Comparison of ENCODE assay signal across 20 cellular contexts in genomic region chr15:37124330-37124729, GRCh38. TPM values are rescaled to one million over a fixed set of nuclear protein-coding genes. Genes with fewer than 3 reads are reported as not detected.
DNase-seq lines count a peak whose midpoint lies in the region; ATAC-seq and TF ChIP-seq lines count a peak whose summit lies in the region.
"Had no signal": no experiment of that assay in that cellular context is flagged by ENCODE, and none has a peak within 500 bp of the region (broad histone marks: within the 10 kb centered on the region; RNA-seq: fewer than 3 reads in every experiment).

No MANE protein-coding gene starts in this region.

- H3K36me3 ChIP-seq in esophagus muscularis mucosa (no peaks in the 10 kb centered on the region), sigmoid colon (no peaks in the 10 kb centered on the region)
- H3K36me3 ChIP-seq: BLaER1 had no signal

- H3K27me3 ChIP-seq in esophagus muscularis mucosa (no peaks in the 10 kb centered on the region), sigmoid colon (no peaks in the 10 kb centered on the region)
- H3K27me3 ChIP-seq: BLaER1 had no signal

- ATAC-seq in HG03571 (IDR thresholded peaks at IDR 0.05; ENCODE audit: unreplicated experiment): no peak
- no peak for ATAC-seq in HG02884 (IDR thresholded peaks at IDR 0.05; ENCODE audit: unreplicated experiment)
- ATAC-seq in left colon: no peak
- ATAC-seq: A549, HCT116, K562 had no signal

- DNase-seq in DMS114 treated with DMSO at 0.1 percent for 48 hours (lab: John Stamatoyannopoulos, UW; ENCODE audit: unreplicated experiment) (peak; percentile 45), NCI-H446 treated with DMSO at 0.1 percent for 48 hours (lab: John Stamatoyannopoulos, UW) (peak; percentile 13), esophagus muscularis mucosa (ENCODE audit: extremely low spot score) (no peak), sigmoid colon (no peak), left colon (no peak)
- DNase-seq: Calu3; CD4-positive, alpha-beta memory T cell; DMS53; DND-41; EL; GM23248; H7 had no signal

- H3K9me3 ChIP-seq in esophagus muscularis mucosa (no peaks in the 10 kb centered on the region), sigmoid colon (no peaks in the 10 kb centered on the region)
- H3K9me3 ChIP-seq: A549, BLaER1 had no signal

- intact Hi-C loops in esophagus muscularis mucosa (cut with DNase I): loop anchor here (10.0 kb wide), 2 partner anchors 520 to 1370 kb away; no protein-coding TSS in a partner anchor
- intact Hi-C loops in sigmoid colon (cut with DNase I): loop anchor here (10.0 kb wide), 2 partner anchors 320 to 530 kb away; no protein-coding TSS in a partner anchor
- intact Hi-C loops in left colon (cut with DNase I, micrococcal nuclease): no loop called here

- TF ChIP-seq CTCF in esophagus muscularis mucosa (IDR thresholded peaks at IDR 0.05) (no peak), sigmoid colon (IDR thresholded peaks at IDR 0.05) (no peak)

- no peak overlapping the region for H3K4me3 ChIP-seq in esophagus muscularis mucosa
- no peak overlapping the region for H3K4me3 ChIP-seq in sigmoid colon
- H3K4me3 ChIP-seq: A549, BLaER1, GM23248, K562 had no signal

- H3K27ac ChIP-seq in esophagus muscularis mucosa (replicated peaks in 1 of 4) (peak overlapping the region; percentile 24 to 64 (median 48)), sigmoid colon (peak overlapping the region; percentile 39 to 72 (median 58))
- H3K27ac ChIP-seq: 22Rv1, A549, BLaER1, GM23248 had no signal

- H3K4me1 ChIP-seq in esophagus muscularis mucosa (peaks cover 0 to 40% (median 37%) of the 10 kb centered on the region in 4 donors), sigmoid colon (peaks cover 0 to 42% (median 35%) of the 10 kb centered on the region in 4 donors)
- H3K4me1 ChIP-seq: A549, BLaER1 had no signal

- TF ChIP-seq EP300 in esophagus muscularis mucosa (IDR thresholded peaks at IDR 0.05) (no peak), sigmoid colon (IDR thresholded peaks at IDR 0.05) (no peak)

- TF ChIP-seq POLR2A in esophagus muscularis mucosa (IDR thresholded peaks at IDR 0.05; ENCODE audit: low read depth) (no peak), sigmoid colon (IDR thresholded peaks at IDR 0.05) (no peak)

RNA-seq across cellular contexts. Expression of gene MEIS2, which starts 24.0 kb away (rescaled TPM):
- 100 to 1,000 TPM in 1 of 4 donors, 10 to 100 TPM in 3; 53.8 to 106 (median 63.3) TPM for total RNA-seq in esophagus muscularis mucosa
- total RNA-seq in sigmoid colon: 100 to 1,000 TPM in 1 of 4 donors, 10 to 100 TPM in 3; 76.0 to 154 (median 85.1) TPM
- 1 to 10 TPM; 1.4 to 8.5 (median 4.2) TPM for polyA plus RNA-seq in sigmoid colon
- 10 to 100 TPM in 1 of 2 donors, 1 to 10 TPM in 1; 3.1 to 11.3 TPM for total RNA-seq in left colon
- total RNA-seq: CD4-positive, alpha-beta memory T cell had no signal
- polyA plus RNA-seq: CD14-positive monocyte; CD4-positive, alpha-beta memory T cell had no signal

Comparison
In these comparisons a context has a peak if more than half of its experiments do, and no peak if none do; other contexts are left out.
1. DNase-seq: peak in DMS114 treated with DMSO at 0.1 percent for 48 hours (single experiment) and NCI-H446 treated with DMSO at 0.1 percent for 48 hours (single experiment); none in esophagus muscularis mucosa (single experiment), sigmoid colon (single experiment) and left colon (0 of 2).
2. RNA of gene MEIS2, which starts 24.0 kb away (total RNA-seq): 76.0 to 154 TPM in sigmoid colon and 53.8 to 106 TPM in esophagus muscularis mucosa; 3.1 to 11.3 TPM in left colon; every median in the first group is over 4 times any median in the second.
3. intact Hi-C loops: an anchor here in esophagus muscularis mucosa (10.0 kb wide) and sigmoid colon (10.0 kb wide); none called in left colon.